Comparison of ENCODE assay signal across 1 cellular context in the genomic region with DNA sequence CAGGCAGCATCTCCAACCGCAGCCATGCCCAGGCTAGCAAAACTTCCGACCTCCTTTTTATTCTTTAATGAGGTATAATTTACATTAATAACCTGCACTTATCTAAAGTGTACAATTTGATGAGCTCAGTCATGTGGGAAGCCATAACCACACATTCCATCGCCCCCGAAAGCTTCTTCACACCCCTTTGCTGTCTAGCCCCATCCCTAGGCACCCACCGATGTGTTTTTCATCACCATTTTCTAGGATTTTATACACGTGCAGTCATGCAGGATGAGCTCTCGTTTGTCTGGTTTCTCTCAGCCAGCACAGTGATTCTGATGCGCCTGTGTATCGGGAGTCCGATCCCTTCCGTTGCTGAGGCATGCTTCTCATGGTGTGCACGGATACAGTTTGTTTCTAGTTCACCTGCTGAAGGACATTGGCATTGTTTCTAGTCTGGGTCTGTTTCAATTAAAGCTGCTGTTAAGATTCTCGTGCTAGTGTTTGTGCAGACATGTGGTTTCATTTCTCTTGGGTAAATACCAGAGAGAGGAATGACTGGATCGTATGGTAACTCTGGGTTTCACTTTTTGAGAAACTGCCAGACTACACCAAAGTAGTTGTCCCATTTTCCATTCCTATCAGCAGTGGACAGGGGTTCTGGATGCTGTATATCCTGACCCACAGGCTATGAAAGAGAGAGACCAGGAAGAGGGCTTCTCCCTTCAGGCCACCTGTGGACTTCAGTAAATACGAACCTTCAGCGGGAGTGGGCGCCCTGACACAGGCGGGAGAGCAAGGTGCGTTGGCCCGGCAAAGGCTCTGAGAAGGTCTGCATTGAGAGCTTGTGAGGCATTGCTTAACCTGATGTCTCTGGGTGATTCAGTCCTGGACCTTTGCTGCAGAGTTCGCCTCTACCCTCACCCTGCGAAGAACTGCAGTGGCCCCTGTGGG.
TF ChIP-seq lines count a peak whose summit lies in the region.

No MANE protein-coding gene starts in this region.

TF ChIP-seq in HEK293, 187 proteins besides CTCF, POLR2A, EP300 and RAD21 (continued from another document):
- no peak for TF ChIP-seq ZNF211 (tag by site-specific recombination; IDR thresholded peaks at IDR 0.05; ENCODE audit: low read depth)
- TF ChIP-seq, protein P1, sequence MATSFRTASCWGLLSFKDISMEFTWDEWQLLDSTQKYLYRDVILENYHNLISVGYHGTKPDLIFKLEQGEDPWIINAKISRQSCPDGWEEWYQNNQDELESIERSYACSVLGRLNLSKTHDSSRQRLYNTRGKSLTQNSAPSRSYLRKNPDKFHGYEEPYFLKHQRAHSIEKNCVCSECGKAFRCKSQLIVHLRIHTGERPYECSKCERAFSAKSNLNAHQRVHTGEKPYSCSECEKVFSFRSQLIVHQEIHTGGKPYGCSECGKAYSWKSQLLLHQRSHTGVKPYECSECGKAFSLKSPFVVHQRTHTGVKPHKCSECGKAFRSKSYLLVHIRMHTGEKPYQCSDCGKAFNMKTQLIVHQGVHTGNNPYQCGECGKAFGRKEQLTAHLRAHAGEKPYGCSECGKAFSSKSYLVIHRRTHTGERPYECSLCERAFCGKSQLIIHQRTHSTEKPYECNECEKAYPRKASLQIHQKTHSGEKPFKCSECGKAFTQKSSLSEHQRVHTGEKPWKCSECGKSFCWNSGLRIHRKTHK (tag by site-specific recombination; IDR thresholded peaks at IDR 0.05), result no peak
